Comparison of ENCODE assay signal across 12 cellular contexts in the genomic region with DNA sequence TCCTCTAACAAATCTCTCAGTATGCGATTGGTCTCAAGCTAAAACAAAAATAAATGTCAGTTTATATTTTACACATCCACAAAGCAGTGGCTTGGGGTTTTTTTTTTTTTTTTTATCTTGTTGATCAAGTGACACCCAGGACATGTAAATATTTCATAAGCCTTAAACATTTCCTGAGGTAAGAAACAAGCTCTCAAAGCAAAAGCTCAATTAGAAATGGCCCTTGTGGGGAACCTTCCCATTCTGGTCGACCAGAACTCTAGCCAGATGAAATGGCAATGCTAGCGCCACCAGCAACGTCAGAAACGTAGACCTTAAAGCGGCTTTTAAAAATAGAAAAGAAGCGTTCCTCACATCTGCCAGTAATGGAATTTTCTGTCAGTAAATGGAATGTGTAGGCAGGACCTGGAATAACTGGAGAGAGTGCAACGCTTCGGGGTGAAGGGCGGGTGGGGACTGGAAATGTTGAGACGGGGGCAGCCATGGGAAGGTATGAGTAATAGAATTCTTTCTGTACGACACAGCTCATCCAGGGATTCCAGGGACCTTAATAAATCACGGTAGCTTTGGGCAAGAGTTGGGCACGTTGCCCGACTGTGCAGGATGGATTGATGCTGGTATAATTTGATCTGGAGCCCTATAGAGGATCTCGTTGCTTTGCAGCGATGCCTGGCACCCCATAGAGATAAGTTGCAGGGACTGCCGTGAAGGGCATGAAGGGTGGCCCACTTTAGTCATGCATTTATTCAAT. TPM values are rescaled to one million over a fixed set of nuclear protein-coding genes. Genes with fewer than 3 reads are reported as not detected.
DNase-seq lines count a peak whose midpoint lies in the region; ATAC-seq, FAIRE-seq and TF ChIP-seq lines count a peak whose summit lies in the region.
"Had no signal": no experiment of that assay in that cellular context is flagged by ENCODE, and none has a peak within 500 bp of the region (broad histone marks: within the 10 kb centered on the region; RNA-seq: fewer than 3 reads in every experiment).

No MANE protein-coding gene starts in this region.

- H3K9me3 ChIP-seq in pancreas = no peaks in the 10 kb centered on the region

- H3K4me2 ChIP-seq in mesendoderm (ENCODE audit: low read length) = no peak overlapping the region

- no peak for TF ChIP-seq CTCF in brain microvascular endothelial cell (IDR thresholded peaks at IDR 0.05; ENCODE audit: low read depth, low read length, missing control alignments)
- no peak for TF ChIP-seq CTCF in pancreas (IDR thresholded peaks at IDR 0.05)

- no peak overlapping the region for H3K4me3 ChIP-seq in brain microvascular endothelial cell (ENCODE audit: low read depth, low read length)
- no peak overlapping the region for H3K4me3 ChIP-seq in mesendoderm (ENCODE audit: low read length)
- H3K4me3 ChIP-seq in pancreas = no peak overlapping the region

- in situ Hi-C loops in brain microvascular endothelial cell (cut with HindIII; ENCODE audit: low pct_ligation_motif_present, low sequenced_read_pairs) = loop anchor here (25.0 kb wide), 1 partner anchor 141 kb away; a partner anchor contains a TSS

- peak overlapping the region; percentile 100 for H3K27ac ChIP-seq in brain microvascular endothelial cell
- H3K27ac ChIP-seq in mesendoderm (ENCODE audit: low read depth, low read length) = no peak overlapping the region
- peak overlapping the region in 2 of 4 donors; percentile 87 to 88 for H3K27ac ChIP-seq in pancreas

- WGBS in mesendoderm (ENCODE audit: extremely low coverage, insufficient coverage, low lambda C conversion rate) = no CpG with 5 or more reads among the region's 18 CpGs
- WGBS in pancreas, 2 donors = 88% methylated on average over 18 of the region's 18 CpGs

- ATAC-seq in GM18505 (IDR thresholded peaks at IDR 0.05; ENCODE audit: unreplicated experiment) (no peak), HG03280 (IDR thresholded peaks at IDR 0.05; ENCODE audit: unreplicated experiment) (no peak), pancreas (no peak)

- H3K27me3 ChIP-seq in brain microvascular endothelial cell (replicated peaks) (no peaks in the 10 kb centered on the region), mesendoderm (ENCODE audit: insufficient read depth, low read length, poor library complexity) (no peaks in the 10 kb centered on the region), pancreas (no peaks in the 10 kb centered on the region)

- H3K4ac ChIP-seq in mesendoderm (ENCODE audit: low read depth, low read length) = no peak overlapping the region

- H3K4me1 ChIP-seq in mesendoderm (ENCODE audit: control insufficient read depth, low read depth, low read length) (no peaks in the 10 kb centered on the region), pancreas (peaks cover 0 to 24% (median 7%) of the 10 kb centered on the region in 3 donors)

- no peak overlapping the region for H3K9ac ChIP-seq in mesendoderm (ENCODE audit: low read length)

- H3K36me3 ChIP-seq in brain microvascular endothelial cell (replicated peaks) (no peaks in the 10 kb centered on the region), mesendoderm (ENCODE audit: control insufficient read depth, insufficient read depth, low read length) (no peaks in the 10 kb centered on the region), pancreas (no peaks in the 10 kb centered on the region)

- intact Hi-C loops in pancreas (cut with DNase I) = no loop called here

- H4K8ac ChIP-seq in mesendoderm (ENCODE audit: low read depth, low read length) = no peak overlapping the region

- peak; percentile 100 for DNase-seq in A172 (ENCODE audit: low spot score)
- DNase-seq in HTR-8/SVneo (ENCODE audit: insufficient read length, low spot score) = peak; percentile 85
- peak; percentile 88 for DNase-seq in brain microvascular endothelial cell
- peak; percentile 56 for DNase-seq in mesendoderm
- DNase-seq in GOT3 (lab: John Stamatoyannopoulos, UW) = no peak
- no peak for DNase-seq in pancreas
- DNase-seq: activated T-cell treated with anti-CD3 and anti-CD28 coated beads for 4 hours; CD4-positive, CD25-positive, alpha-beta regulatory T cell; OCI-M1 had no signal

- no peak overlapping the region for H2BK5ac ChIP-seq in mesendoderm (ENCODE audit: low read length)

- no peak overlapping the region for H2BK120ac ChIP-seq in mesendoderm (ENCODE audit: low read depth, low read length)

- no peak overlapping the region for H3K18ac ChIP-seq in mesendoderm (ENCODE audit: low read length)

- H4K5ac ChIP-seq in mesendoderm (ENCODE audit: low read length) = no peak overlapping the region

- no peak overlapping the region for H3K56ac ChIP-seq in mesendoderm (ENCODE audit: low read length)

- no peak for TF ChIP-seq POLR2A in GM18505 (IDR thresholded peaks at IDR 0.05; ENCODE audit: borderline replicate concordance, extremely low read depth, insufficient read depth, insufficient read length)

- H3K23ac ChIP-seq in mesendoderm (ENCODE audit: low read length) = no peak overlapping the region

- H3K79me1 ChIP-seq in mesendoderm (ENCODE audit: low read length) = no peaks in the 10 kb centered on the region

- no peak overlapping the region for H2BK15ac ChIP-seq in mesendoderm (replicated peaks; ENCODE audit: low read depth)

- no peaks in the 10 kb centered on the region for H3K79me2 ChIP-seq in mesendoderm (ENCODE audit: control insufficient read depth, insufficient read depth, low read length)

- FAIRE-seq in HTR-8/SVneo (lab: Jason Lieb, UNC) (peak; percentile 44), pancreas (lab: Jason Lieb, UNC) (no peak)
- FAIRE-seq: GM19239 had no signal

- no peak overlapping the region for H2AK5ac ChIP-seq in mesendoderm (ENCODE audit: low read length)

RNA-seq across cellular contexts. Expression of a gene that starts 44.4 kb away (rescaled TPM):
- 14.6 and 26.4 TPM in 2 replicates for total RNA-seq in A172 (2014; rRNA removed; shearing (Covaris generic))
- polyA plus RNA-seq in mesendoderm (2013, experiment 1 of 2) = 15.7 TPM
- polyA plus RNA-seq in mesendoderm (2013, experiment 2 of 2) = 15.1 TPM
- 10 to 100 TPM; 14.2 to 22.0 (median 16.7) TPM for total RNA-seq in pancreas
- polyA plus RNA-seq in pancreas = 10 to 100 TPM in 1 of 2 donors, 1 to 10 TPM in 1; 6.2 to 16.5 TPM

RNA-seq across cellular contexts. Expression of a gene that starts 44.5 kb away (rescaled TPM):
- 35.8 and 49.2 TPM in 2 replicates for total RNA-seq in A172 (2014; rRNA removed; shearing (Covaris generic))
- 28.8 TPM for polyA plus RNA-seq in mesendoderm (2013, experiment 1 of 2)
- polyA plus RNA-seq in mesendoderm (2013, experiment 2 of 2) = 27.7 TPM
- total RNA-seq in pancreas = 10 to 100 TPM; 10.2 to 18.8 (median 12.8) TPM
- polyA plus RNA-seq in pancreas = 10 to 100 TPM in 1 of 2 donors, 1 to 10 TPM in 1; 6.5 to 11.5 TPM

Comparison
In these comparisons a context has a peak if more than half of its experiments do, and no peak if none do; other contexts are left out.
1. DNase-seq: peak in A172 (single experiment), HTR-8/SVneo (single experiment), brain microvascular endothelial cell (single experiment) and mesendoderm (single experiment); none in GOT3 (single experiment) and pancreas (0 of 6).